ENCODE assay signal across 5 cellular contexts in genomic region chr5:18965893-18966292, GRCh38.
"Had no signal": no experiment of that assay in that cellular context is flagged by ENCODE, and none has a peak within 500 bp of the region (broad histone marks: within the 10 kb centered on the region; RNA-seq: fewer than 3 reads in every experiment).

No MANE protein-coding gene starts in this region.

- H3K4me3 ChIP-seq: K562 had no signal

- H3K4me3 Mint-ChIP-seq: H9 had no signal

- H3K9me3 Mint-ChIP-seq: H9 had no signal

- H3K4me1 Mint-ChIP-seq: H9 had no signal

- DNase-seq: GOT3, H9, HCEC 1CT, IMR-90 had no signal

- H3K27ac Mint-ChIP-seq: H9 had no signal

- ATAC-seq: K562 had no signal
